27 cellular contexts compared by ENCODE assay signal in genomic region chr6:87788141-87788540, GRCh38.
"Had no signal": no experiment of that assay in that cellular context is flagged by ENCODE, and none has a peak within 500 bp of the region (broad histone marks: within the 10 kb centered on the region; RNA-seq: fewer than 3 reads in every experiment).

No MANE protein-coding gene starts in this region.

- H3K9me3 ChIP-seq: colonic mucosa, esophagus muscularis mucosa, gastroesophageal sphincter, heart left ventricle, prostate gland, spleen, thoracic aorta, tibial nerve, upper lobe of right lung, uterus had no signal

- H3K4me3 ChIP-seq: colonic mucosa, esophagus muscularis mucosa, gastroesophageal sphincter, heart left ventricle, hepatocyte, lung, prostate gland, skin epidermis, spleen, thoracic aorta, tibial nerve, upper lobe of right lung, uterus had no signal

- H3K27me3 ChIP-seq: colonic mucosa, esophagus muscularis mucosa, foreskin keratinocyte, gastroesophageal sphincter, heart left ventricle, hepatocyte, spleen, tibial nerve, upper lobe of right lung, uterus had no signal

- H3K36me3 ChIP-seq: colonic mucosa, esophagus muscularis mucosa, gastroesophageal sphincter, heart left ventricle, prostate gland, spleen, thoracic aorta, tibial nerve, upper lobe of right lung, uterus had no signal

- H2AFZ ChIP-seq: hepatocyte had no signal

- H3K4me3 Mint-ChIP-seq: dendritic cell treated with granulocyte-macrophage colony-stimulating factor and Interleukin-4, amounts not matched to agents 40 ng/mL and 50 ng/mL, for 4 days; endodermal cell; naive thymus-derived CD8-positive, alpha-beta T cell; nephron progenitor cell; stimulated activated memory B cell treated with anti-CD40 and anti-IgM and Interleukin-4, amounts not matched to agents 10 μg/mL and 1 μg/mL and 100 μg/mL, for 72 hours had no signal

- H3K4me1 ChIP-seq: colonic mucosa, gastroesophageal sphincter, prostate gland, uterus had no signal

- H3K27ac ChIP-seq: colonic mucosa, esophagus muscularis mucosa, gastroesophageal sphincter, heart left ventricle, prostate gland, skin epidermis, thoracic aorta, tibial nerve, upper lobe of right lung, uterus had no signal

- H3K36me3 Mint-ChIP-seq: naive thymus-derived CD8-positive, alpha-beta T cell; stimulated activated memory B cell treated with anti-CD40 and anti-IgM and Interleukin-4, amounts not matched to agents 10 μg/mL and 1 μg/mL and 100 μg/mL, for 72 hours had no signal

- DNase-seq: colonic mucosa; effector CD8-positive, alpha-beta T cell; endodermal cell; foreskin keratinocyte; heart left ventricle; kidney; naive thymus-derived CD8-positive, alpha-beta T cell; nephron progenitor cell; nucleus accumbens; right cardiac atrium; spleen; stimulated activated CD4-positive, alpha-beta T cell treated with anti-CD3 and anti-CD28 coated beads, Interleukin-4, amount 100 ng/mL, for 4 hours; stimulated activated naive CD8-positive, alpha-beta T cell treated with anti-CD3 and anti-CD28 coated beads, Interleukin-15, Interleukin-2, amounts not matched to agents 100 U/mL and 50 U/mL, for 24 hours; substantia nigra; upper lobe of right lung; uterus had no signal

- ATAC-seq: foreskin keratinocyte; gastroesophageal sphincter; heart left ventricle; left lobe of liver; naive thymus-derived CD8-positive, alpha-beta T cell; right cardiac atrium; stimulated activated memory B cell treated with anti-CD40 and anti-IgM and Interleukin-4, amounts not matched to agents 10 μg/mL and 1 μg/mL and 100 μg/mL, for 72 hours; stimulated activated naive CD8-positive, alpha-beta T cell treated with anti-CD3 and anti-CD28 coated beads, Interleukin-15, Interleukin-2, amounts not matched to agents 100 U/mL and 50 U/mL, for 24 hours; upper lobe of right lung had no signal

- FAIRE-seq: kidney had no signal

- H3K4me2 ChIP-seq: hepatocyte had no signal

- H3K27me3 Mint-ChIP-seq: dendritic cell treated with granulocyte-macrophage colony-stimulating factor and Interleukin-4, amounts not matched to agents 40 ng/mL and 50 ng/mL, for 4 days; stimulated activated memory B cell treated with anti-CD40 and anti-IgM and Interleukin-4, amounts not matched to agents 10 μg/mL and 1 μg/mL and 100 μg/mL, for 72 hours had no signal

- H3K79me2 ChIP-seq: hepatocyte had no signal

- H3K9me3 Mint-ChIP-seq: dendritic cell treated with granulocyte-macrophage colony-stimulating factor and Interleukin-4, amounts not matched to agents 40 ng/mL and 50 ng/mL, for 4 days; endodermal cell; naive thymus-derived CD8-positive, alpha-beta T cell; stimulated activated memory B cell treated with anti-CD40 and anti-IgM and Interleukin-4, amounts not matched to agents 10 μg/mL and 1 μg/mL and 100 μg/mL, for 72 hours had no signal

- H3K27ac Mint-ChIP-seq: dendritic cell treated with granulocyte-macrophage colony-stimulating factor and Interleukin-4, amounts not matched to agents 40 ng/mL and 50 ng/mL, for 4 days; endodermal cell; nephron progenitor cell; stimulated activated memory B cell treated with anti-CD40 and anti-IgM and Interleukin-4, amounts not matched to agents 10 μg/mL and 1 μg/mL and 100 μg/mL, for 72 hours had no signal
